ENCODE assay signal across 13 cellular contexts in the genomic region with DNA sequence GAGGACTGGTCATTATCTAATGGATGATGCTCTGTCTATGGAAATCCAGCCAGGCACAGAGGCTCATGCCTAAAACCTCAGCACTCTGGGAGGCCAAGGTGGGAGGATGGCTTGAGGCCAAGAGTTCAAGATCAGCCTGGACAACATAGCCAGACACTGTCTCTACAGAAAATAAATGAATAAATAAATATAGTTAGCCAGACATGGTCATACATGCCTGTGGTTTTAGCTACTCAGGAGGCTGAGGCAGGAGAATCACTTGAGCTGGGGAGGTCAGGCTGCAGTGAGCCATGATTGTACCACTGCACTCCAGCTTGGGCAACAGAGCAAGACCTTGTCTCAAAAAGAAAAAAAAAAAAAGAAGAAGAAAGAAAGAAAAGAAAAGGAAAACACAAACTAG.
A peak's percentile ranks its signal among the peaks of the same experiment; 100 is the strongest.
DNase-seq lines count a peak whose midpoint lies in the region; ATAC-seq, FAIRE-seq and TF ChIP-seq lines count a peak whose summit lies in the region.
"Had no signal": no experiment of that assay in that cellular context is flagged by ENCODE, and none has a peak within 500 bp of the region (broad histone marks: within the 10 kb centered on the region; RNA-seq: fewer than 3 reads in every experiment).

No MANE protein-coding gene starts in this region.

- H3K27ac ChIP-seq in Panc1 (ENCODE audit: low read length) (peak overlapping the region; percentile 78), astrocyte (ENCODE audit: low read depth, low read length) (peak overlapping the region; percentile 42)
- H3K27ac ChIP-seq: A549, GM23248 had no signal

- in situ Hi-C loops in Panc1 (cut with HindIII; ENCODE audit: low pct_unique_long_range_greater_than_20kb, low sequenced_read_pairs): no loop called here

- POLR2A ChIA-PET in Panc1 (lab: Charles Lee): no interaction called here

- no peak for ATAC-seq in Panc1
- ATAC-seq: A549; CD8-positive, alpha-beta T cell; HCT116 had no signal

- no peak for FAIRE-seq in astrocyte (lab: Jason Lieb, UNC)
- FAIRE-seq: A549, H54 had no signal

- CTCF ChIA-PET in Panc1 (lab: Charles Lee): interaction anchor here (0.7 kb wide), 2 partner anchors 27 to 60 kb away, joined by 3 to 6 read pairs; no protein-coding TSS in a partner anchor

- no peak overlapping the region for H2AFZ ChIP-seq in astrocyte (ENCODE audit: low read depth, low read length)
- H2AFZ ChIP-seq: GM23248 had no signal

- no peaks in the 10 kb centered on the region for H3K27me3 ChIP-seq in Panc1 (ENCODE audit: control insufficient read depth, insufficient read depth, low read length)
- no peaks in the 10 kb centered on the region for H3K27me3 ChIP-seq in astrocyte (ENCODE audit: insufficient read depth, low read length)

- H3K4me3 ChIP-seq in Panc1 (ENCODE audit: low read depth in 2 of 2, low read length in 2 of 2) (no peak overlapping the region), astrocyte (ENCODE audit: insufficient read depth, low read depth, low read length) (no peak overlapping the region)
- H3K4me3 ChIP-seq: A549, GM23248 had no signal

- no peaks in the 10 kb centered on the region for H3K36me3 ChIP-seq in Panc1 (ENCODE audit: control insufficient read depth, insufficient read depth, low read length)
- no peaks in the 10 kb centered on the region for H3K36me3 ChIP-seq in astrocyte (ENCODE audit: insufficient read depth, low read length)

- no peak overlapping the region for H3K4me3 Mint-ChIP-seq in astrocyte (ENCODE audit: unreplicated experiment)
- H3K4me3 Mint-ChIP-seq: CD14-positive monocyte; CD8-positive, alpha-beta T cell had no signal

- H3K4me1 ChIP-seq in Panc1 (ENCODE audit: control insufficient read depth, insufficient read depth, low read length) (peaks cover 20% of the 10 kb centered on the region), astrocyte (ENCODE audit: insufficient read depth, low read length) (peaks cover 11% of the 10 kb centered on the region)

- H3K9me3 ChIP-seq in Panc1 (ENCODE audit: control insufficient read depth, insufficient read depth, low read depth, low read length) (no peaks in the 10 kb centered on the region), astrocyte (ENCODE audit: insufficient read depth, low read depth, low read length) (no peaks in the 10 kb centered on the region)

- TF ChIP-seq CTCF in Panc1 (IDR thresholded peaks at IDR 0.05) (no peak), astrocyte (IDR thresholded peaks at IDR 0.05; ENCODE audit: insufficient read depth, low read depth, low read length) (no peak)

- peaks cover 4% of the 10 kb centered on the region for H3K36me3 Mint-ChIP-seq in astrocyte (ENCODE audit: low read depth, unreplicated experiment)
- H3K36me3 Mint-ChIP-seq: CD14-positive monocyte; CD8-positive, alpha-beta T cell had no signal

- no peak overlapping the region for H3K9ac ChIP-seq in astrocyte (ENCODE audit: low read length)
- H3K9ac ChIP-seq: GM23248 had no signal

- no peaks in the 10 kb centered on the region for H3K79me2 ChIP-seq in astrocyte (ENCODE audit: insufficient read depth, low read length)

- peaks cover 3% of the 10 kb centered on the region for H3K9me3 Mint-ChIP-seq in astrocyte (ENCODE audit: unreplicated experiment)
- H3K9me3 Mint-ChIP-seq: CD14-positive monocyte; CD8-positive, alpha-beta T cell had no signal

- no peak overlapping the region for H3K27ac Mint-ChIP-seq in astrocyte (ENCODE audit: unreplicated experiment)
- H3K27ac Mint-ChIP-seq: CD14-positive monocyte; CD8-positive, alpha-beta T cell had no signal

- no peaks in the 10 kb centered on the region for H4K20me1 ChIP-seq in astrocyte (ENCODE audit: insufficient read depth, low read length)

- no TSS peak for BruUV-seq in Panc1 (replicated peaks; lab: Mats Ljungman, UMichigan)

- H3K4me1 Mint-ChIP-seq in astrocyte (ENCODE audit: low read depth, unreplicated experiment): peaks cover 14% of the 10 kb centered on the region

- DNase-seq in Panc1 (ENCODE audit: low read depth, low spot score) (no peak), astrocyte (ENCODE audit: low read depth) (peak; percentile 11), iris pigment epithelial cell (ENCODE audit: low read depth) (peak; percentile 10), AG20443 (ENCODE audit: low spot score) (no peak), foreskin melanocyte (no peak)
- DNase-seq in activated CD8-positive, alpha-beta memory T cell treated with anti-CD3 and anti-CD28 coated beads for 24 hours: no peak
- DNase-seq: CD8-positive, alpha-beta T cell; COR-L47; GM23248 had no signal

- intact Hi-C loops in Panc1 (cut with micrococcal nuclease; ENCODE audit: unreplicated experiment): no loop called here

- H3K27me3 Mint-ChIP-seq in astrocyte (ENCODE audit: low read depth, unreplicated experiment): peaks cover 11% of the 10 kb centered on the region

- no peak overlapping the region for H3K4me2 ChIP-seq in astrocyte (ENCODE audit: low read length)
- H3K4me2 ChIP-seq: A549 had no signal

Comparison
In these comparisons a context has a peak if more than half of its experiments do, and no peak if none do; other contexts are left out.
1. DNase-seq: peak in astrocyte (single experiment) and iris pigment epithelial cell (single experiment); none in Panc1 (single experiment), AG20443 (single experiment), activated CD8-positive, alpha-beta memory T cell treated with anti-CD3 and anti-CD28 coated beads for 24 hours (single experiment) and foreskin melanocyte (single experiment).